ENCODE assay signal across 1 cellular context in the genomic region with DNA sequence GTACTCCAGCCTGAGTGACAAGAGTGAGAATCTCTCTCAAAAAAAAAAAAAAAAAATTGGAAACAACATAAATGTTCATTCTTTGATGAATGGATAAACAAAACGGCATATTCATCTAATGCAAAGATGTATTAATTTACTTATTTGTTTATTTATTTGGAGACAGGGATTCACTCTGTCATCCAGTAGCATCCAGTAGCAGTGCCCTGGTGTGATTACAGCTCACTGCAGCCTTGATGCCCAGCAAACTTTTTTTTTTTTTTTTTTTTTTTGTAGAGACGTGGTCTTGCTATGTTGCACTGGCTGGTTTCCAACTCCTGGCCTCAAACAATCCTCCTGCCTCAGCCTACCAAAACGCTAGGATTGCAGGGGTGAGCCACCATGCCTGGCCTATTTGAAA.
TF ChIP-seq lines count a peak whose summit lies in the region.

No MANE protein-coding gene starts in this region.

TF ChIP-seq in GM23338, 12 proteins besides CTCF, POLR2A, EP300 and RAD21:
- TF ChIP-seq ZNF114 (CRISPR knock-in tag; IDR thresholded peaks at IDR 0.05) (no peak), POLR2AphosphoS5 (IDR thresholded peaks at IDR 0.05; ENCODE audit: low read depth) (no peak)
TF ChIP-seq in GM23338: peak in this region for 0.
